ENCODE assay signal across 19 cellular contexts in the genomic region with DNA sequence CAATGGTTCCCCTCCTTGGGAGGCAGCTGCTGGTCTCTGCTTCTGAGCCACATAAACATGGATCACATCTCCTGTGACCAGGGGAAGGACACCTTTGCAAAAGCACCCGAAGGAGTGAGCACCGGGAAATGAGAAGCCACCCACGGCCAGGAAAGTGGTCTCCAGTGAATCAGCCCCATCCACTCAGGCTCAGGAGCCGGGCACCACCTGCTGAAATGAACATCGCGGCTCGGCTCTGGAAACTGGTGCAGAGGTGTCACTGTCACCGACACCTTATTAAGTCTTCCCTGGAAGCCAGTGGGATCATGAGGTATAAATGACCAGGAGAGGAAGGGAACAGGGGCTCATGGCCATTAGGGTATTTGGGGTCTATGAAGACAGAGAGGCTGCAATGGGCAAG.
DNase-seq lines count a peak whose midpoint lies in the region; ATAC-seq and TF ChIP-seq lines count a peak whose summit lies in the region.
"Had no signal": no experiment of that assay in that cellular context is flagged by ENCODE, and none has a peak within 500 bp of the region (broad histone marks: within the 10 kb centered on the region; RNA-seq: fewer than 3 reads in every experiment).

No MANE protein-coding gene starts in this region.

- H3K9me3 Mint-ChIP-seq in CD14-positive monocyte = peaks cover 0 to 8% (median 2%) of the 10 kb centered on the region in 7 donors
- H3K9me3 Mint-ChIP-seq in neural crest cell = no peaks in the 10 kb centered on the region
- H3K9me3 Mint-ChIP-seq in stimulated activated naive B cell treated with anti-CD40 and anti-IgM and Interleukin-4, amounts not matched to agents 10 μg/mL and 1 μg/mL and 100 μg/mL, for 72 hours = no peaks in the 10 kb centered on the region
- H3K9me3 Mint-ChIP-seq: CD8-positive, alpha-beta T cell had no signal

- ATAC-seq in sciatic nerve (no peak), GM18519 (IDR thresholded peaks at IDR 0.05; ENCODE audit: low FRiP score, unreplicated experiment) (no peak)
- ATAC-seq in stimulated activated naive B cell treated with anti-CD40 and anti-IgM and Interleukin-4, amounts not matched to agents 10 μg/mL and 1 μg/mL and 100 μg/mL, for 72 hours (replicated peaks) = no peak
- ATAC-seq: CD8-positive, alpha-beta T cell; GM12878 had no signal

- H3K36me3 Mint-ChIP-seq in CD14-positive monocyte = no peaks in the 10 kb centered on the region
- H3K36me3 Mint-ChIP-seq in neural crest cell (ENCODE audit: low read depth) = no peaks in the 10 kb centered on the region
- H3K36me3 Mint-ChIP-seq in stimulated activated naive B cell treated with anti-CD40 and anti-IgM and Interleukin-4, amounts not matched to agents 10 μg/mL and 1 μg/mL and 100 μg/mL, for 72 hours = no peaks in the 10 kb centered on the region
- H3K36me3 Mint-ChIP-seq: CD4-positive, CD25-positive, alpha-beta regulatory T cell; CD8-positive, alpha-beta T cell had no signal

- peaks cover 0 to 5% (median 2%) of the 10 kb centered on the region in 3 donors for H3K27me3 Mint-ChIP-seq in CD14-positive monocyte (ENCODE audit: low read depth in 3 of 3)
- H3K27me3 Mint-ChIP-seq in neural crest cell (ENCODE audit: low read depth) = peaks cover 2% of the 10 kb centered on the region
- peaks cover 9 to 16% of the 10 kb centered on the region in 2 donors for H3K27me3 Mint-ChIP-seq in stimulated activated naive B cell treated with anti-CD40 and anti-IgM and Interleukin-4, amounts not matched to agents 10 μg/mL and 1 μg/mL and 100 μg/mL, for 72 hours
- H3K27me3 Mint-ChIP-seq: CD4-positive, CD25-positive, alpha-beta regulatory T cell had no signal

- H3K4me1 Mint-ChIP-seq in CD14-positive monocyte (no peaks in the 10 kb centered on the region), neural crest cell (peaks cover 15% of the 10 kb centered on the region)
- no peaks in the 10 kb centered on the region for H3K4me1 Mint-ChIP-seq in stimulated activated naive B cell treated with anti-CD40 and anti-IgM and Interleukin-4, amounts not matched to agents 10 μg/mL and 1 μg/mL and 100 μg/mL, for 72 hours
- H3K4me1 Mint-ChIP-seq: CD4-positive, CD25-positive, alpha-beta regulatory T cell had no signal

- intact Hi-C loops in CD14-positive monocyte (cut with micrococcal nuclease) (no loop called here), sciatic nerve (cut with DNase I) (no loop called here)

- H3K4me3 Mint-ChIP-seq in CD14-positive monocyte (no peak overlapping the region), neural crest cell (no peak overlapping the region)
- no peak overlapping the region for H3K4me3 Mint-ChIP-seq in stimulated activated naive B cell treated with anti-CD40 and anti-IgM and Interleukin-4, amounts not matched to agents 10 μg/mL and 1 μg/mL and 100 μg/mL, for 72 hours
- H3K4me3 Mint-ChIP-seq: CD8-positive, alpha-beta T cell had no signal

- DNase-seq in CD14-positive monocyte (ENCODE audit: low spot score) (peak; percentile 10), neural crest cell (ENCODE audit: low read depth, low spot score) (no peak), sciatic nerve (ENCODE audit: low spot score) (peak; percentile 44), GM20000 (ENCODE audit: low spot score) (no peak), NCI-H526 treated with DMSO at 0.1 percent for 48 hours (lab: John Stamatoyannopoulos, UW) (no peak), occipital lobe (lab: John Stamatoyannopoulos, UW) (no peak)
- DNase-seq in stimulated activated naive B cell treated with anti-CD40 and anti-IgM and Interleukin-4, amounts not matched to agents 10 μg/mL and 1 μg/mL and 100 μg/mL, for 72 hours = no peak
- DNase-seq: C1 segment of cervical spinal cord; CD4-positive, CD25-positive, alpha-beta regulatory T cell; CD8-positive, alpha-beta T cell; DMS153; DMS79; EL; GDM1; GM23248; H7; HCEC 1CT had no signal

- TF ChIP-seq CTCF in CD14-positive monocyte (IDR thresholded peaks at IDR 0.05) (no peak), neural crest cell (conservative IDR thresholded peaks at IDR 0.05) (no peak), GM20000 (IDR thresholded peaks at IDR 0.05; ENCODE audit: extremely low read depth, missing control alignments) (no peak)

- H3K27ac Mint-ChIP-seq in CD14-positive monocyte = no peak overlapping the region
- H3K27ac Mint-ChIP-seq in neural crest cell (ENCODE audit: unreplicated experiment) = peak overlapping the region; percentile 57
- peak overlapping the region; percentile 42 for H3K27ac Mint-ChIP-seq in stimulated activated naive B cell treated with anti-CD40 and anti-IgM and Interleukin-4, amounts not matched to agents 10 μg/mL and 1 μg/mL and 100 μg/mL, for 72 hours
- H3K27ac Mint-ChIP-seq: CD4-positive, CD25-positive, alpha-beta regulatory T cell; CD8-positive, alpha-beta T cell had no signal

Comparison
In these comparisons a context has a peak if more than half of its experiments do, and no peak if none do; other contexts are left out.
1. DNase-seq: peak in CD14-positive monocyte (single experiment) and sciatic nerve (single experiment); none in neural crest cell (single experiment), stimulated activated naive B cell treated with anti-CD40 and anti-IgM and Interleukin-4, amounts not matched to agents 10 μg/mL and 1 μg/mL and 100 μg/mL, for 72 hours (single experiment), GM20000 (single experiment), NCI-H526 treated with DMSO at 0.1 percent for 48 hours (single experiment) and occipital lobe (single experiment).
2. H3K27ac Mint-ChIP-seq: peak in neural crest cell (single experiment) and stimulated activated naive B cell treated with anti-CD40 and anti-IgM and Interleukin-4, amounts not matched to agents 10 μg/mL and 1 μg/mL and 100 μg/mL, for 72 hours (single experiment); none in CD14-positive monocyte (0 of 7).